23 cellular contexts compared by ENCODE assay signal in genomic region chr14:39083127-39083526, GRCh38. TPM values are rescaled to one million over a fixed set of nuclear protein-coding genes. Genes with fewer than 3 reads are reported as not detected.
A peak's percentile ranks its signal among the peaks of the same experiment; 100 is the strongest.
DNase-seq lines count a peak whose midpoint lies in the region; ATAC-seq and TF ChIP-seq lines count a peak whose summit lies in the region.
"Had no signal": no experiment of that assay in that cellular context is flagged by ENCODE, and none has a peak within 500 bp of the region (broad histone marks: within the 10 kb centered on the region; RNA-seq: fewer than 3 reads in every experiment).

No MANE protein-coding gene starts in this region.

- no peaks in the 10 kb centered on the region for H3K27me3 ChIP-seq in CD4-positive, alpha-beta T cell (ENCODE audit: control insufficient read depth, insufficient read depth, low read length)
- H3K27me3 ChIP-seq in mesendoderm (ENCODE audit: insufficient read depth, low read length, poor library complexity): no peaks in the 10 kb centered on the region
- H3K27me3 ChIP-seq in CD4-positive, alpha-beta memory T cell (ENCODE audit: insufficient read depth, low read length): no peaks in the 10 kb centered on the region
- H3K27me3 ChIP-seq: BE2C; BLaER1 treated with 17β-estradiol and CSF1 and Interleukin-3, amounts not matched to agents 10 nM and 100 nM had no signal

- H3K9me3 Mint-ChIP-seq in activated T-cell treated with anti-CD3 and anti-CD28 coated beads, Interleukin-2, amount 50 U/mL, for 24 hours: no peaks in the 10 kb centered on the region
- H3K9me3 Mint-ChIP-seq in CD4-positive, alpha-beta T cell: no peaks in the 10 kb centered on the region
- no peaks in the 10 kb centered on the region for H3K9me3 Mint-ChIP-seq in CD4-positive, alpha-beta memory T cell
- H3K9me3 Mint-ChIP-seq: CD14-positive monocyte; CD8-positive, alpha-beta memory T cell; GM23338; H9 had no signal

- no CpG with 5 or more reads among the region's 5 CpGs for WGBS in mesendoderm (ENCODE audit: extremely low coverage, insufficient coverage, low lambda C conversion rate)

- intact Hi-C loops in CD4-positive, alpha-beta T cell (cut with DNase I, micrococcal nuclease): no loop called here
- intact Hi-C loops in CD4-positive, alpha-beta memory T cell (cut with micrococcal nuclease): no loop called here

- no peak overlapping the region for H3K27ac ChIP-seq in CD4-positive, alpha-beta T cell (ENCODE audit: low read depth, low read length)
- H3K27ac ChIP-seq in mesendoderm (ENCODE audit: low read depth, low read length): no peak overlapping the region
- H3K27ac ChIP-seq in CD4-positive, alpha-beta memory T cell (ENCODE audit: low read depth, low read length): no peak overlapping the region
- H3K27ac ChIP-seq: A549; BLaER1 treated with 17β-estradiol and CSF1 and Interleukin-3, amounts not matched to agents 10 nM and 100 nM had no signal

- H3K9ac ChIP-seq in mesendoderm (ENCODE audit: low read length): no peak overlapping the region
- H3K9ac ChIP-seq: BLaER1 treated with 17β-estradiol and CSF1 and Interleukin-3, amounts not matched to agents 10 nM and 100 nM had no signal

- H3K23ac ChIP-seq in mesendoderm (ENCODE audit: low read length): no peak overlapping the region

- no peaks in the 10 kb centered on the region for H3K79me2 ChIP-seq in mesendoderm (ENCODE audit: control insufficient read depth, insufficient read depth, low read length)

- no peaks in the 10 kb centered on the region for H3K27me3 Mint-ChIP-seq in activated T-cell treated with anti-CD3 and anti-CD28 coated beads, Interleukin-2, amount 50 U/mL, for 24 hours
- no peaks in the 10 kb centered on the region for H3K27me3 Mint-ChIP-seq in CD4-positive, alpha-beta T cell
- H3K27me3 Mint-ChIP-seq in T-helper 17 cell: no peaks in the 10 kb centered on the region
- no peaks in the 10 kb centered on the region for H3K27me3 Mint-ChIP-seq in CD4-positive, alpha-beta memory T cell
- H3K27me3 Mint-ChIP-seq: CD8-positive, alpha-beta memory T cell had no signal

- peaks cover 87% of the 10 kb centered on the region for H3K36me3 Mint-ChIP-seq in activated T-cell treated with anti-CD3 and anti-CD28 coated beads, Interleukin-2, amount 50 U/mL, for 24 hours (ENCODE audit: low read depth)
- H3K36me3 Mint-ChIP-seq in CD4-positive, alpha-beta T cell (ENCODE audit: low read depth): peaks cover 94% of the 10 kb centered on the region
- H3K36me3 Mint-ChIP-seq in T-helper 17 cell (ENCODE audit: low read depth): peaks cover 10% of the 10 kb centered on the region
- H3K36me3 Mint-ChIP-seq in CD4-positive, alpha-beta memory T cell: peaks cover 48 to 70% of the 10 kb centered on the region in 2 donors

- no peak for ATAC-seq in CD4-positive, alpha-beta T cell (ENCODE audit: poor library complexity)
- ATAC-seq in T-helper 17 cell: no peak
- no peak for ATAC-seq in GM19023 (IDR thresholded peaks at IDR 0.05; ENCODE audit: unreplicated experiment)
- ATAC-seq: A549, GM12878, GM23338, HCT116 had no signal

- no peaks in the 10 kb centered on the region for H3K4me1 ChIP-seq in mesendoderm (ENCODE audit: control insufficient read depth, low read depth, low read length)
- no peaks in the 10 kb centered on the region for H3K4me1 ChIP-seq in CD4-positive, alpha-beta memory T cell (ENCODE audit: insufficient read depth, low read length)
- H3K4me1 ChIP-seq: A549; BE2C; BLaER1 treated with 17β-estradiol and CSF1 and Interleukin-3, amounts not matched to agents 10 nM and 100 nM had no signal

- no peak overlapping the region for H2BK15ac ChIP-seq in mesendoderm (replicated peaks; ENCODE audit: low read depth)

- H3K4me1 Mint-ChIP-seq in activated T-cell treated with anti-CD3 and anti-CD28 coated beads, Interleukin-2, amount 50 U/mL, for 24 hours (ENCODE audit: low read depth): peaks cover 5% of the 10 kb centered on the region
- peaks cover 11% of the 10 kb centered on the region for H3K4me1 Mint-ChIP-seq in CD4-positive, alpha-beta T cell (ENCODE audit: low read depth)
- peaks cover 14% of the 10 kb centered on the region for H3K4me1 Mint-ChIP-seq in T-helper 17 cell
- peaks cover 0 to 7% (median 5%) of the 10 kb centered on the region in 4 donors for H3K4me1 Mint-ChIP-seq in CD4-positive, alpha-beta memory T cell
- H3K4me1 Mint-ChIP-seq: CD14-positive monocyte, GM23338, H9 had no signal

- no peak overlapping the region for H3K4me3 ChIP-seq in mesendoderm (ENCODE audit: low read length)
- no peak overlapping the region for H3K4me3 ChIP-seq in CD4-positive, alpha-beta memory T cell (ENCODE audit: low read length in 2 of 2)
- H3K4me3 ChIP-seq: A549; BLaER1 treated with 17β-estradiol and CSF1 and Interleukin-3, amounts not matched to agents 10 nM and 100 nM; GM12878; GM23338 had no signal

- POLR2A ChIA-PET in CD4-positive, alpha-beta T cell (lab: Charles Lee): interaction anchor here (0.7 kb wide), 1 partner anchor 14 kb away, joined by 3 read pairs; no protein-coding TSS in a partner anchor
- POLR2A ChIA-PET in CD4-positive, alpha-beta memory T cell (lab: Charles Lee; ENCODE audit: partially characterized antibody): interaction anchor here (1.3 kb wide), 1 partner anchor 20 kb away, joined by 4 read pairs; the partner anchor contains the start of gene SEC23A

- H2BK5ac ChIP-seq in mesendoderm (ENCODE audit: low read length): no peak overlapping the region

- no peak overlapping the region for H2BK120ac ChIP-seq in mesendoderm (ENCODE audit: low read depth, low read length)

- H3K56ac ChIP-seq in mesendoderm (ENCODE audit: low read length): no peak overlapping the region

- H3K18ac ChIP-seq in mesendoderm (ENCODE audit: low read length): no peak overlapping the region

- TF ChIP-seq CTCF in CD4-positive, alpha-beta T cell (IDR thresholded peaks at IDR 0.05): no peak

- peak overlapping the region; percentile 2 for H3K27ac Mint-ChIP-seq in activated T-cell treated with anti-CD3 and anti-CD28 coated beads, Interleukin-2, amount 50 U/mL, for 24 hours
- H3K27ac Mint-ChIP-seq in CD4-positive, alpha-beta T cell: peak overlapping the region; percentile 43
- H3K27ac Mint-ChIP-seq in T-helper 17 cell: peak overlapping the region; percentile 57
- H3K27ac Mint-ChIP-seq in CD4-positive, alpha-beta memory T cell: peak overlapping the region in 2 of 7 donors; percentile 15 to 64
- H3K27ac Mint-ChIP-seq: GM23338 had no signal

- H3K9me3 ChIP-seq in CD4-positive, alpha-beta T cell (ENCODE audit: control insufficient read depth, low read length): no peaks in the 10 kb centered on the region
- H3K9me3 ChIP-seq in T-helper 17 cell (ENCODE audit: control insufficient read depth, low read length, poor library complexity, severe bottlenecking): no peaks in the 10 kb centered on the region
- H3K9me3 ChIP-seq in CD4-positive, alpha-beta memory T cell (ENCODE audit: control insufficient read depth in 1 of 2, low read length in 2 of 2): no peaks in the 10 kb centered on the region
- H3K9me3 ChIP-seq: A549; BE2C; BLaER1 treated with 17β-estradiol and CSF1 and Interleukin-3, amounts not matched to agents 10 nM and 100 nM had no signal

- no peak overlapping the region for H2AK5ac ChIP-seq in mesendoderm (ENCODE audit: low read length)

- no peak overlapping the region for H3K4me3 Mint-ChIP-seq in activated T-cell treated with anti-CD3 and anti-CD28 coated beads, Interleukin-2, amount 50 U/mL, for 24 hours
- no peak overlapping the region for H3K4me3 Mint-ChIP-seq in CD4-positive, alpha-beta T cell
- no peak overlapping the region for H3K4me3 Mint-ChIP-seq in T-helper 17 cell
- no peak overlapping the region for H3K4me3 Mint-ChIP-seq in CD4-positive, alpha-beta memory T cell
- H3K4me3 Mint-ChIP-seq: CD14-positive monocyte; CD8-positive, alpha-beta memory T cell; GM23338; H9 had no signal

- H4K5ac ChIP-seq in mesendoderm (ENCODE audit: low read length): no peak overlapping the region

- H3K4me2 ChIP-seq in mesendoderm (ENCODE audit: low read length): no peak overlapping the region
- H3K4me2 ChIP-seq: A549; BLaER1 treated with 17β-estradiol and CSF1 and Interleukin-3, amounts not matched to agents 10 nM and 100 nM; GM23338 had no signal

- DNase-seq in activated T-cell treated with anti-CD3 and anti-CD28 coated beads, Interleukin-2, amount 50 U/mL, for 24 hours: no peak
- no peak for DNase-seq in activated T-cell treated with anti-CD3 and anti-CD28 coated beads, Interleukin-2, amount 50 U/mL, for 48 hours
- DNase-seq in CD4-positive, alpha-beta T cell: no peak
- no peak for DNase-seq in T-helper 17 cell
- peak; percentile 59 for DNase-seq in mesendoderm
- no peak for DNase-seq in CD4-positive, alpha-beta memory T cell
- DNase-seq: 8988T; ACHN; AML-193; BE2C; CD8-positive, alpha-beta memory T cell; DMS 273 treated with DMSO at 0.1 percent for 48 hours; DMS79; EL; GDM1; H9 had no signal

- CTCF ChIA-PET in CD4-positive, alpha-beta T cell (lab: Charles Lee): no interaction called here
- CTCF ChIA-PET in CD4-positive, alpha-beta memory T cell (lab: Charles Lee; ENCODE audit: partially characterized antibody): no interaction called here

- peaks cover 5% of the 10 kb centered on the region for H3K36me3 ChIP-seq in mesendoderm (ENCODE audit: control insufficient read depth, insufficient read depth, low read length)
- H3K36me3 ChIP-seq in CD4-positive, alpha-beta memory T cell (ENCODE audit: insufficient read depth, low read length): peaks cover 26% of the 10 kb centered on the region

- H4K8ac ChIP-seq in mesendoderm (ENCODE audit: low read depth, low read length): no peak overlapping the region

- H3K4ac ChIP-seq in mesendoderm (ENCODE audit: low read depth, low read length): no peak overlapping the region

- H3K79me1 ChIP-seq in mesendoderm (ENCODE audit: low read length): no peaks in the 10 kb centered on the region

RNA-seq across cellular contexts. Expression of gene SEC23A, which starts 19.9 kb away (rescaled TPM):
- total RNA-seq in CD4-positive, alpha-beta T cell: 10 to 100 TPM; 68.4 to 82.1 TPM
- 10 to 100 TPM; 59.8 to 66.5 TPM for total RNA-seq in T-helper 17 cell
- 28.2 TPM for polyA plus RNA-seq in mesendoderm (2013, experiment 1 of 2)
- polyA plus RNA-seq in mesendoderm (2013, experiment 2 of 2): 26.7 TPM
- 10 to 100 TPM; 61.1 to 70.3 TPM for total RNA-seq in CD4-positive, alpha-beta memory T cell
- 10 to 100 TPM; 42.9 to 47.5 TPM for polyA plus RNA-seq in CD4-positive, alpha-beta memory T cell

RNA-seq across cellular contexts. Expression of gene GEMIN2, which starts 31.0 kb away (rescaled TPM):
- 10 to 100 TPM; 14.6 to 16.1 TPM for total RNA-seq in CD4-positive, alpha-beta T cell
- 10 to 100 TPM; 12.6 to 14.7 TPM for total RNA-seq in T-helper 17 cell
- 15.5 TPM for polyA plus RNA-seq in mesendoderm (2013, experiment 1 of 2)
- polyA plus RNA-seq in mesendoderm (2013, experiment 2 of 2): 16.2 TPM
- 10 to 100 TPM; 13.4 to 16.9 TPM for total RNA-seq in CD4-positive, alpha-beta memory T cell
- polyA plus RNA-seq in CD4-positive, alpha-beta memory T cell: 10 to 100 TPM; 14.4 to 15.0 TPM
